In genomic region chr16:55842369-55843104, GRCh38 we compare ENCODE assay signal across 8 cellular contexts.
DNase-seq lines count a peak whose midpoint lies in the region; ATAC-seq and FAIRE-seq lines count a peak whose summit lies in the region.

No MANE protein-coding gene starts in this region.

- ATAC-seq in GM18861 (IDR thresholded peaks at IDR 0.05; ENCODE audit: unreplicated experiment) (no peak), HG03159 (IDR thresholded peaks at IDR 0.05; ENCODE audit: unreplicated experiment) (no peak)

- DNase-seq in stimulated activated CD4-positive, alpha-beta T cell treated with anti-CD3 and anti-CD28 coated beads, Interleukin-15, amount 100 ng/mL, for 24 hours: peak; percentile 12
- DNase-seq in stimulated activated CD4-positive, alpha-beta T cell treated with anti-CD3 and anti-CD28 coated beads, Interleukin-4, amount 100 ng/mL, for 1 hour: no peak
- peak; percentile 5 for DNase-seq in HS-5 (ENCODE audit: low read depth)
- DNase-seq in RPMI8226: peak; percentile 66
- peak; percentile 56 for DNase-seq in midbrain (lab: John Stamatoyannopoulos, UW)

- FAIRE-seq in endometrium (lab: Jason Lieb, UNC): peak; percentile 85
